ENCODE assay signal across 9 cellular contexts in the genomic region with DNA sequence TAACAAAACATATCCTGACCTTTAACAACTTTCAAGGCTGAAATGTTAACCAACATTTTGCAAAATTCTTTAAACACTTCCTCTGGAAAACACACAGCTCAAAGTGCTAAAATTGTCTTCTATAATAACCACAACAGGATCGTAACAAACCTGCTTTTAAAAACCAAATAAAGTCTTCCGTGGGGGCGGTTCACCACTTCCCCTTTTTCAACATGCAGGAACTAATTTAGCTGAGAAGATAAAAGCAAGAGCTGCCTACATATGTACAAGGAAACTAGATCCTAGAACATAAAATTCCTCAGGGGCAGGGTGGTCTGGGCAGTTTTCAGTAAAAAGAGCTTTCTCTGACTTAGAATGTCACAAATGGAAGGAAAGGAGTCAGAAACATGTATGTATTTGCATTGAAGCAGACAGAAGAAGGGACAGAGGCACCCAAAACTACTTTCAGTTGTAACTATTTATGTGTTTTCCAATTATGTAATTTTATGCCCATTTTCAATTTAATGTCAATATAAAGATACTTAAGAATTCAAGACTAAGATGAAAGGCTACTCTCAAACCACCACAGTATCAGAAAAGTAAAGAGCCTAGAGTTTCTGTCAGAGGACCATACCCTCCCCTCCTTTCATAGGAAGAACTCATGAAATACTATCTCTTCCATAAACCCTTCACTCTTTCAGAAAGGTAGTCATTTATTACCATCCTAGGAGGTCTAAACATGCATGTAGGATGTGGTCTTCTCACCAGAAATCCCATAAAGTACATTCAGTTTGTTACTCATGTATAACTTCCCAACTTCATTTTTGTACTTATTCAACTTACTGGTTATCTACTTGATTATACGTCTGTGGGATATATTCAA.
DNase-seq lines count a peak whose midpoint lies in the region; ATAC-seq lines count a peak whose summit lies in the region.
"Had no signal": no experiment of that assay in that cellular context is flagged by ENCODE, and none has a peak within 500 bp of the region (broad histone marks: within the 10 kb centered on the region; RNA-seq: fewer than 3 reads in every experiment).

No MANE protein-coding gene starts in this region.

- peaks cover 0 to 14% (median 10%) of the 10 kb centered on the region in 3 donors for H3K36me3 Mint-ChIP-seq in immature natural killer cell

- peak; percentile 91 to 92 for DNase-seq in AML-193 (lab: John Stamatoyannopoulos, UW)
- peak; percentile 78 for DNase-seq in SKM-1 treated with dmso at 0.1 percent for 144 hours (lab: John Stamatoyannopoulos, UW; ENCODE audit: unreplicated experiment)
- peak; percentile 60 to 66 (median 61) for DNase-seq in immature natural killer cell
- DNase-seq in H7 = no peak
- no peak for DNase-seq in cortex of kidney (lab: John Stamatoyannopoulos, UW)
- DNase-seq in NCI-H128 (lab: John Stamatoyannopoulos, UW; ENCODE audit: unreplicated experiment) = no peak

- peak; percentile 95 for ATAC-seq in GM18907 (IDR thresholded peaks at IDR 0.05; ENCODE audit: unreplicated experiment)
- ATAC-seq in HG03045 (IDR thresholded peaks at IDR 0.05; ENCODE audit: unreplicated experiment) = peak; percentile 83

- H3K27ac Mint-ChIP-seq in immature natural killer cell = peak overlapping the region; percentile 76 to 92 (median 88)

- H3K4me3 ChIP-seq in H7 (ENCODE audit: insufficient read depth, low read depth, low read length) = no peak overlapping the region
- H3K4me3 ChIP-seq: tibial nerve had no signal

- peaks cover 2% of the 10 kb centered on the region for H3K36me3 ChIP-seq in H7 (replicated peaks; ENCODE audit: control insufficient read depth, insufficient read depth, low read length)
- H3K36me3 ChIP-seq: tibial nerve had no signal

- peak overlapping the region; percentile 69 to 84 (median 80) for H3K4me3 Mint-ChIP-seq in immature natural killer cell

- peaks cover 0 to 3% (median 0%) of the 10 kb centered on the region in 3 donors for H3K27me3 Mint-ChIP-seq in immature natural killer cell (ENCODE audit: low read depth in 3 of 3)

- peaks cover 61 to 79% of the 10 kb centered on the region in 2 donors for H3K4me1 Mint-ChIP-seq in immature natural killer cell

- H3K9me3 Mint-ChIP-seq in immature natural killer cell = peaks cover 0 to 2% (median 0%) of the 10 kb centered on the region in 6 donors

- H3K27me3 ChIP-seq in H7 (ENCODE audit: control insufficient read depth, insufficient read depth, low read length) = no peaks in the 10 kb centered on the region
- H3K27me3 ChIP-seq: tibial nerve had no signal

Comparison
In these comparisons a context has a peak if more than half of its experiments do, and no peak if none do; other contexts are left out.
1. DNase-seq: peak in AML-193 (2 of 2), SKM-1 treated with dmso at 0.1 percent for 144 hours (single experiment) and immature natural killer cell (3 of 3); none in H7 (single experiment), cortex of kidney (single experiment) and NCI-H128 (single experiment).